8 cellular contexts compared by ENCODE assay signal in the genomic region with DNA sequence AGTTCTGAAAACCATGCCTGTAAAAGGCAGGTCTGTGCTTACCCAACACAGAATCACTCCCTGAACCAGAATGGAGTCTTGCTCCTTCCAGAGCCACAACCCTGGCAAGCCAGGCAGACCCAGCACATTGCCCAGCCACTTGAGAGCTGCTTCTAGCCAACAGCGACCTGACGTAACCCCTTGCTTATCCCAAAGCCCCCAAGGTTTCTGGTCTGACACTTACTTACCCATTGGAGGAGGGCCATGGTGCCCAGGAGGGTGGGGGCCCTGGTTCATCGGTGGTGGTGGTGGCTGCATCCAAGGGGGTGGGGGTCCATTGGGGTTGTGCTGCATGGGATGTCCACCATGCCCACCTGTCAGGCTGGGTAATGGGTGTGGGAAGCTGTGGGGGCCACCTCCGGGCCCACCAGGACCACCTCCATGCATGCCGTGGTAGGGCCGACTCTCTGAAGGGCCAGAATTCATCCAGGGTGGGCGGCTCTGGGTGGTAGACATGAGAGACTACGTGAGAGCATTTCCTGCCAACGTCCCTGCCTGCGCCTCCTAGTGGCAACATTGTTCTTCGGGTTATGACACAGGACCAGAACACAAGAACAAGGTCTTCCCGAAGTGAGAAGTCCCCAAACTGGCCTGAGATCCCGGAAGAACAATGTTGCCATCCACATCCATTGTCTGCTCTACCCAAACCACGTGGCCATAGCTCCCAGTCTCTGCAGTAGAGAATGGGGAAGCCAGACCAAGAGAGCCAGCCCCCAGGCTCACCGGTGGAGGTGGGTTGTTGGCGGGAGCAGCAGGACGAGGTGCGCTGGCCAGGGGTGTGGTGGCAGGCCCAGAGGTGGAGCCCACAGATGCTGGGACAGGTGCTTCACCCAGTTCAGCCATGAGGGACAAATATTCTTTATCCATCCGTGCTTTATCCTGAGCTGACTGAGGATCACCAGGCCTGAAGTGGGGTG. TPM values are rescaled to one million over a fixed set of nuclear protein-coding genes. Genes with fewer than 3 reads are reported as not detected.
DNase-seq lines count a peak whose midpoint lies in the region; ATAC-seq and TF ChIP-seq lines count a peak whose summit lies in the region.

No MANE protein-coding gene starts in this region.

- H3K4me3 ChIP-seq in heart left ventricle = no peak overlapping the region
- no peak overlapping the region for H3K4me3 ChIP-seq in sigmoid colon

- TF ChIP-seq POLR2A in GM19193 (IDR thresholded peaks at IDR 0.05; ENCODE audit: extremely low read depth, insufficient read depth, insufficient read length) (peak; percentile 24), heart left ventricle (IDR thresholded peaks at IDR 0.05) (no peak), sigmoid colon (IDR thresholded peaks at IDR 0.05) (no peak)

- H3K27me3 ChIP-seq in heart left ventricle (no peaks in the 10 kb centered on the region), sigmoid colon (no peaks in the 10 kb centered on the region)

- DNase-seq in AG08396 (ENCODE audit: low spot score) = peak; percentile 70
- DNase-seq in RPMI8226 = peak; percentile 59
- DNase-seq in activated naive CD4-positive, alpha-beta T cell (lab: John Stamatoyannopoulos, UW) = peak; percentile 58 to 81 (median 78)
- DNase-seq in heart left ventricle = peak in 4 of 5 donors; percentile 64 to 76 (median 70)
- peak; percentile 86 for DNase-seq in sigmoid colon

- intact Hi-C loops in heart left ventricle (cut with DNase I) = loop anchor here in 1 of 10 donors (2.0 kb wide), 1 partner anchor 25 kb away; no protein-coding TSS in a partner anchor
- intact Hi-C loops in sigmoid colon (cut with DNase I) = no loop called here

- no peaks in the 10 kb centered on the region for H3K9me3 ChIP-seq in heart left ventricle
- H3K9me3 ChIP-seq in sigmoid colon = no peaks in the 10 kb centered on the region

- TF ChIP-seq CTCF in heart left ventricle (IDR thresholded peaks at IDR 0.05) (peak; percentile 64 to 89 (median 76)), sigmoid colon (IDR thresholded peaks at IDR 0.05) (peak; percentile 65 to 81 (median 76))

- TF ChIP-seq EP300 in sigmoid colon (IDR thresholded peaks at IDR 0.05) = no peak

- H3K36me3 ChIP-seq in heart left ventricle = peaks cover 0 to 100% (median 97%) of the 10 kb centered on the region in 9 donors
- peaks cover 65 to 95% (median 87%) of the 10 kb centered on the region in 4 donors for H3K36me3 ChIP-seq in sigmoid colon

- WGBS in heart left ventricle, 4 donors = 49 to 58% (median 51%) methylated on average over 12 to 19 of the region's 19 CpGs
- 56% methylated on average over 19 of the region's 19 CpGs for WGBS in sigmoid colon, 2 donors

- peak overlapping the region in 9 of 12 donors; percentile 3 to 64 (median 46) for H3K27ac ChIP-seq in heart left ventricle
- peak overlapping the region; percentile 65 to 81 (median 74) for H3K27ac ChIP-seq in sigmoid colon

- H3K4me1 ChIP-seq in heart left ventricle (peaks cover 10 to 72% (median 42%) of the 10 kb centered on the region in 12 donors), sigmoid colon (peaks cover 0 to 62% (median 44%) of the 10 kb centered on the region in 4 donors)

- ATAC-seq in heart left ventricle (peak in 3 of 4 donors; percentile 7 to 34 (median 23)), GM19328 (IDR thresholded peaks at IDR 0.05; ENCODE audit: unreplicated experiment) (no peak), GM21360 (IDR thresholded peaks at IDR 0.05; ENCODE audit: unreplicated experiment) (no peak)

RNA-seq across cellular contexts. Expression of gene PYGM, which starts 7.8 kb away (rescaled TPM):
- total RNA-seq in heart left ventricle (100 to 1,000 TPM in 4 of 9 donors, 10 to 100 TPM in 5; 51.6 to 167 (median 89.9) TPM), sigmoid colon (10 to 100 TPM; 10.5 to 42.1 (median 27.1) TPM)
- polyA plus RNA-seq in heart left ventricle (10 to 100 TPM; 10.3 to 71.8 TPM), sigmoid colon (1 to 10 TPM in 2 of 3 donors, under 1 TPM in 1; 0.23 to 2.1 (median 1.8) TPM)

RNA-seq across cellular contexts. Expression of gene SF1, which starts 10.7 kb away (rescaled TPM):
- 100 to 1,000 TPM; 103 to 349 (median 157) TPM for total RNA-seq in heart left ventricle
- 10 to 100 TPM; 59.2 to 65.5 TPM for polyA plus RNA-seq in heart left ventricle
- total RNA-seq in sigmoid colon = 100 to 1,000 TPM; 185 to 381 (median 294) TPM
- 100 to 1,000 TPM in 1 of 3 donors, 10 to 100 TPM in 2; 36.5 to 126 (median 43.2) TPM for polyA plus RNA-seq in sigmoid colon

RNA-seq across cellular contexts. Expression of gene RASGRP2, which starts 23.7 kb away (rescaled TPM):
- total RNA-seq in heart left ventricle (10 to 100 TPM; 22.2 to 34.0 (median 28.1) TPM), sigmoid colon (10 to 100 TPM; 26.7 to 77.0 (median 27.8) TPM)
- polyA plus RNA-seq in heart left ventricle (10 to 100 TPM; 16.2 to 78.9 TPM), sigmoid colon (100 to 1,000 TPM in 1 of 3 donors, 1 to 10 TPM in 2; 2.1 to 101 (median 4.8) TPM)

RNA-seq across cellular contexts. Expression of gene MAP4K2, which starts 35.4 kb away (rescaled TPM):
- 10 to 100 TPM in 3 of 9 donors, 1 to 10 TPM in 6; 7.0 to 27.5 (median 8.6) TPM for total RNA-seq in heart left ventricle
- 1 to 10 TPM; 7.8 to 9.5 TPM for polyA plus RNA-seq in heart left ventricle
- 10 to 100 TPM; 11.5 to 23.5 (median 16.6) TPM for total RNA-seq in sigmoid colon
- 10 to 100 TPM in 2 of 3 donors, 1 to 10 TPM in 1; 9.0 to 19.8 (median 11.1) TPM for polyA plus RNA-seq in sigmoid colon

RNA-seq across cellular contexts. Expression of gene MEN1, which starts 42.7 kb away (rescaled TPM):
- total RNA-seq in heart left ventricle = 10 to 100 TPM in 4 of 9 donors, 1 to 10 TPM in 5; 6.6 to 15.0 (median 9.0) TPM
- 10 to 100 TPM in 1 of 2 donors, 1 to 10 TPM in 1; 7.2 to 15.2 TPM for polyA plus RNA-seq in heart left ventricle
- 10 to 100 TPM in 1 of 4 donors, 1 to 10 TPM in 3; 6.8 to 12.7 (median 8.8) TPM for total RNA-seq in sigmoid colon
- 10 to 100 TPM in 2 of 3 donors, 1 to 10 TPM in 1; 9.0 to 26.1 (median 10.9) TPM for polyA plus RNA-seq in sigmoid colon

Comparison
In these comparisons a context has a peak if more than half of its experiments do, and no peak if none do; other contexts are left out.
1. ATAC-seq: peak in heart left ventricle (3 of 4); none in GM19328 (single experiment) and GM21360 (single experiment).
2. Peak in every context shown above with its lines, with median percentiles within 50 percentile points of each other: DNase-seq.